In genomic region chr6:87250019-87250418, GRCh38 we compare ENCODE assay signal across 27 cellular contexts.
DNase-seq lines count a peak whose midpoint lies in the region.
"Had no signal": no experiment of that assay in that cellular context is flagged by ENCODE, and none has a peak within 500 bp of the region (broad histone marks: within the 10 kb centered on the region; RNA-seq: fewer than 3 reads in every experiment).

No MANE protein-coding gene starts in this region.

- H3K9me3 Mint-ChIP-seq in activated CD4-positive, alpha-beta T cell treated with anti-CD3 and anti-CD28 coated beads, Interleukin-2, amount 10 ng/mL, durations not matched to agents 7 days and 5 days, result peaks cover 3% of the 10 kb centered on the region
- H3K9me3 Mint-ChIP-seq: CD8-positive, alpha-beta T cell; IgD-negative memory B cell had no signal

- H3K27me3 Mint-ChIP-seq in activated CD4-positive, alpha-beta T cell treated with anti-CD3 and anti-CD28 coated beads, Interleukin-2, amount 10 ng/mL, durations not matched to agents 7 days and 5 days, result no peaks in the 10 kb centered on the region
- H3K27me3 Mint-ChIP-seq: B cell, IgD-negative memory B cell had no signal

- peaks cover 8% of the 10 kb centered on the region; the same call in 1 of the 2 replicates for H3K36me3 ChIP-seq in iPS DF 6.9 (ENCODE audit: control insufficient read depth, insufficient read depth, low read length)

- peaks cover 60% of the 10 kb centered on the region for H3K36me3 Mint-ChIP-seq in activated CD4-positive, alpha-beta T cell treated with anti-CD3 and anti-CD28 coated beads, Interleukin-2, amount 10 ng/mL, durations not matched to agents 7 days and 5 days (ENCODE audit: low read depth)

- no peaks in the 10 kb centered on the region for H3K9me3 ChIP-seq in iPS DF 6.9 (ENCODE audit: control insufficient read depth, insufficient read depth, low read length)
- H3K9me3 ChIP-seq: SJSA1 had no signal

- no peak overlapping the region for H3K27ac ChIP-seq in iPS DF 6.9 (ENCODE audit: low read length)
- H3K27ac ChIP-seq: 22Rv1, C4-2B, HL-60, KMS-11, PC-9, SJSA1 had no signal

- no peaks in the 10 kb centered on the region for H3K4me1 Mint-ChIP-seq in activated CD4-positive, alpha-beta T cell treated with anti-CD3 and anti-CD28 coated beads, Interleukin-2, amount 10 ng/mL, durations not matched to agents 7 days and 5 days

- CTCF ChIA-PET in activated CD4-positive, alpha-beta T cell treated with anti-CD3 and anti-CD28 coated beads, Interleukin-2, amount 10 ng/mL, durations not matched to agents 7 days and 5 days (lab: Charles Lee), result interaction anchor here (0.6 to 1.0 kb wide), 3 partner anchors 16 to 1203 kb away, joined by 3 read pairs; no protein-coding TSS in a partner anchor

- peak; percentile 8 for DNase-seq in DMS53 (lab: John Stamatoyannopoulos, UW)
- no peak for DNase-seq in DMS53 treated with DMSO at 0.1 percent for 48 hours (lab: John Stamatoyannopoulos, UW; ENCODE audit: unreplicated experiment)
- no peak for DNase-seq in activated CD4-positive, alpha-beta T cell treated with anti-CD3 and anti-CD28 coated beads, Interleukin-2, amount 10 ng/mL, durations not matched to agents 7 days and 5 days
- DNase-seq in activated CD4-positive, alpha-beta T cell treated with anti-CD3 and anti-CD28 coated beads for 4 hours, result no peak
- peak; percentile 17 for DNase-seq in NCI-H69 (lab: John Stamatoyannopoulos, UW)
- DNase-seq in iPS DF 6.9 (ENCODE audit: low read depth, low spot score), result peak; percentile 18
- no peak for DNase-seq in NCI-H146 treated with DMSO at 0.1 percent for 48 hours (lab: John Stamatoyannopoulos, UW; ENCODE audit: unreplicated experiment)
- no peak for DNase-seq in GOT3 (lab: John Stamatoyannopoulos, UW)
- DNase-seq: CD8-positive, alpha-beta T cell; DMS 273 treated with DMSO at 0.1 percent for 48 hours; DND-41; MM.1S; NCI-H1417 treated with DMSO at 0.1 percent for 48 hours; NCI-H187; NCI-H345; NCI-H510A treated with DMSO at 0.1 percent for 48 hours; NCI-H82; NK-92 treated with Interleukin-12 subunit alpha and Interleukin-12 subunit beta, amount 100 ng/mL, for 24 hours; PC-9; Right ventricle myocardium superior had no signal

- H3K4me3 Mint-ChIP-seq in activated CD4-positive, alpha-beta T cell treated with anti-CD3 and anti-CD28 coated beads, Interleukin-2, amount 10 ng/mL, durations not matched to agents 7 days and 5 days, result no peak overlapping the region
- H3K4me3 Mint-ChIP-seq: B cell; CD8-positive, alpha-beta T cell; IgD-negative memory B cell had no signal

- H3K4me1 ChIP-seq in iPS DF 6.9 (ENCODE audit: control insufficient read depth, insufficient read depth, low read length), result no peaks in the 10 kb centered on the region
- H3K4me1 ChIP-seq: SJSA1 had no signal

- no peak overlapping the region for H3K4me3 ChIP-seq in iPS DF 6.9 (ENCODE audit: low read length)
- H3K4me3 ChIP-seq: PC-9, SJSA1 had no signal

- POLR2A ChIA-PET in activated CD4-positive, alpha-beta T cell treated with anti-CD3 and anti-CD28 coated beads, Interleukin-2, amount 10 ng/mL, durations not matched to agents 7 days and 5 days (lab: Charles Lee), result no interaction called here

- H3K27ac Mint-ChIP-seq in activated CD4-positive, alpha-beta T cell treated with anti-CD3 and anti-CD28 coated beads, Interleukin-2, amount 10 ng/mL, durations not matched to agents 7 days and 5 days, result peak overlapping the region; percentile 25
- H3K27ac Mint-ChIP-seq: B cell; CD8-positive, alpha-beta T cell had no signal

- no peaks in the 10 kb centered on the region for H3K27me3 ChIP-seq in iPS DF 6.9 (ENCODE audit: control insufficient read depth, insufficient read depth, low read length)
- H3K27me3 ChIP-seq: SJSA1 had no signal

Comparison
In these comparisons a context has a peak if more than half of its experiments do, and no peak if none do; other contexts are left out.
1. DNase-seq: peak in DMS53 (single experiment), NCI-H69 (single experiment) and iPS DF 6.9 (single experiment); none in DMS53 treated with DMSO at 0.1 percent for 48 hours (single experiment), activated CD4-positive, alpha-beta T cell treated with anti-CD3 and anti-CD28 coated beads, Interleukin-2, amount 10 ng/mL, durations not matched to agents 7 days and 5 days (single experiment), activated CD4-positive, alpha-beta T cell treated with anti-CD3 and anti-CD28 coated beads for 4 hours (0 of 2), NCI-H146 treated with DMSO at 0.1 percent for 48 hours (single experiment) and GOT3 (single experiment).